1 cellular context compared by ENCODE assay signal in genomic region chr1:31901838-31902508, GRCh38.
TF ChIP-seq lines count a peak whose summit lies in the region.

No MANE protein-coding gene starts in this region.

TF ChIP-seq in HEK293, 187 proteins besides CTCF, POLR2A, EP300 and RAD21 (continued from another document):
- TF ChIP-seq ZNF660 (tag by site-specific recombination; IDR thresholded peaks at IDR 0.05) (no peak), ZNF280D (tag by site-specific recombination; IDR thresholded peaks at IDR 0.05) (peak; percentile 93; the same call in 1 of the 2 replicates), SP2 (tag by site-specific recombination; IDR thresholded peaks at IDR 0.05) (no peak), RBAK (tag by site-specific recombination; IDR thresholded peaks at IDR 0.05) (no peak), ZNF585B (tag by site-specific recombination; IDR thresholded peaks at IDR 0.05) (no peak), SETDB1 (IDR thresholded peaks at IDR 0.05; ENCODE audit: insufficient read length, low read length) (peak; percentile 63)
